8 cellular contexts compared by ENCODE assay signal in the genomic region with DNA sequence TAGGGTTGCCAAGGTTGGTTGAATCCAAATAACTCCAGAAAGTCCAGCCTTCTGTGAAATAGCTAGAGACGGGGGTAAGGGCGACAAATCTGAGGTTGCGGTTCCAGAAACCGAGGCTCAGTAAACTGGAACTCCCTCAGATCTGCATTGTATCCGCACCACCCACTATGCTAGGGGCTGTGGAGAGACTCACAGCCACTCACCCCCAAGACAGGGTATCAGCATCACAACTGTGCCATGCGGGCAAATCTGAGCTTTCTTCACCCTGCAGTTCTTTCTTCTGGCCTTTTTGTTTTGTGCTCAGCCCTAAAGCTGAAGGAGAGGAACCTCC. TPM values are rescaled to one million over a fixed set of nuclear protein-coding genes. Genes with fewer than 3 reads are reported as not detected.
DNase-seq lines count a peak whose midpoint lies in the region; ATAC-seq and TF ChIP-seq lines count a peak whose summit lies in the region.

No MANE protein-coding gene starts in this region.

- no peak overlapping the region for H4K8ac ChIP-seq in mesendoderm (ENCODE audit: low read depth, low read length)

- no peaks in the 10 kb centered on the region for H3K79me1 ChIP-seq in mesendoderm (ENCODE audit: low read length)

- no peak overlapping the region for H3K23ac ChIP-seq in mesendoderm (ENCODE audit: low read length)

- H3K4me2 ChIP-seq in mesendoderm (ENCODE audit: low read length), result peak overlapping the region; percentile 18

- H3K36me3 ChIP-seq in brain microvascular endothelial cell (replicated peaks) (no peaks in the 10 kb centered on the region), mesendoderm (ENCODE audit: control insufficient read depth, insufficient read depth, low read length) (no peaks in the 10 kb centered on the region)

- CTCF ChIA-PET in HEK293T (lab: Yijun Ruan, JAX), result interaction anchor here (1.0 kb wide), 1 partner anchor 86 kb away, joined by 3 read pairs; no protein-coding TSS in a partner anchor

- H3K9ac ChIP-seq in mesendoderm (ENCODE audit: low read length), result no peak overlapping the region

- H2BK120ac ChIP-seq in mesendoderm (ENCODE audit: low read depth, low read length), result no peak overlapping the region

- H2BK15ac ChIP-seq in mesendoderm (replicated peaks; ENCODE audit: low read depth), result no peak overlapping the region

- H2AK5ac ChIP-seq in mesendoderm (ENCODE audit: low read length), result no peak overlapping the region

- H3K56ac ChIP-seq in mesendoderm (ENCODE audit: low read length), result peak overlapping the region; percentile 22

- in situ Hi-C loops in brain microvascular endothelial cell (cut with HindIII; ENCODE audit: low pct_ligation_motif_present, low sequenced_read_pairs), result no loop called here

- peak overlapping the region; percentile 62 for H3K4me3 ChIP-seq in brain microvascular endothelial cell (ENCODE audit: low read depth, low read length)
- H3K4me3 ChIP-seq in mesendoderm (ENCODE audit: low read length), result no peak overlapping the region

- POLR2A ChIA-PET in HEK293T (lab: Yijun Ruan, JAX), result no interaction called here

- peak; percentile 19 for DNase-seq in stimulated activated CD4-positive, alpha-beta T cell treated with anti-CD3 and anti-CD28 coated beads, Interleukin-4, amount 100 ng/mL, for 24 hours
- DNase-seq in stimulated activated CD4-positive, alpha-beta T cell treated with anti-CD3 and anti-CD28 coated beads, Interleukin-4, amount 100 ng/mL, for 1 hour, result no peak
- DNase-seq in brain microvascular endothelial cell (no peak), mesendoderm (no peak), glomerular visceral epithelial cell (ENCODE audit: extremely low spot score) (no peak), HEK293T (ENCODE audit: extremely low spot score) (no peak), NCI-H1105 treated with DMSO at 0.1 percent for 48 hours (lab: John Stamatoyannopoulos, UW) (no peak)

- H3K27ac ChIP-seq in brain microvascular endothelial cell (no peak overlapping the region), mesendoderm (ENCODE audit: low read depth, low read length) (no peak overlapping the region)

- no peak overlapping the region for H3K18ac ChIP-seq in mesendoderm (ENCODE audit: low read length)

- H4K5ac ChIP-seq in mesendoderm (ENCODE audit: low read length), result no peak overlapping the region

- no peak for ATAC-seq in GM21423 (IDR thresholded peaks at IDR 0.05; ENCODE audit: unreplicated experiment)

- no peak overlapping the region for H3K4ac ChIP-seq in mesendoderm (ENCODE audit: low read depth, low read length)

- no peak overlapping the region for H2BK5ac ChIP-seq in mesendoderm (ENCODE audit: low read length)

- TF ChIP-seq CTCF in brain microvascular endothelial cell (IDR thresholded peaks at IDR 0.05; ENCODE audit: low read depth, low read length, missing control alignments), result no peak

- H3K27me3 ChIP-seq in brain microvascular endothelial cell (replicated peaks) (no peaks in the 10 kb centered on the region), mesendoderm (ENCODE audit: insufficient read depth, low read length, poor library complexity) (no peaks in the 10 kb centered on the region)

- no CpG with 5 or more reads among the region's 6 CpGs for WGBS in mesendoderm (ENCODE audit: extremely low coverage, insufficient coverage, low lambda C conversion rate)

- H3K4me1 ChIP-seq in mesendoderm (ENCODE audit: control insufficient read depth, low read depth, low read length), result no peaks in the 10 kb centered on the region

- no peaks in the 10 kb centered on the region for H3K79me2 ChIP-seq in mesendoderm (ENCODE audit: control insufficient read depth, insufficient read depth, low read length)

TF ChIP-seq in HEK293T, 16 proteins besides CTCF, POLR2A, EP300 and RAD21:
- TF ChIP-seq SP1 (IDR thresholded peaks at IDR 0.05) (no peak), BHLHE40 (IDR thresholded peaks at IDR 0.05; ENCODE audit: borderline replicate concordance) (no peak), ARNT (IDR thresholded peaks at IDR 0.05) (no peak), L3MBTL2 (conservative IDR thresholded peaks at IDR 0.05) (no peak), ELF4 (IDR thresholded peaks at IDR 0.05) (no peak), FOXA1 (IDR thresholded peaks at IDR 0.05) (no peak), FOXK2 (IDR thresholded peaks at IDR 0.05) (no peak), ZNF384 (IDR thresholded peaks at IDR 0.05) (no peak)

RNA-seq across cellular contexts. Expression of a gene that starts 0.6 kb away (rescaled TPM):
- polyA plus RNA-seq in mesendoderm (2013, experiment 1 of 2), result 4.1 TPM
- 3.2 TPM for polyA plus RNA-seq in mesendoderm (2013, experiment 2 of 2)

RNA-seq across cellular contexts. Expression of a gene that starts 51.6 kb away (rescaled TPM):
- 12.3 TPM for polyA plus RNA-seq in mesendoderm (2013, experiment 1 of 2)
- 12.9 TPM for polyA plus RNA-seq in mesendoderm (2013, experiment 2 of 2)
